Comparison of ENCODE assay signal across 1 cellular context in the genomic region with DNA sequence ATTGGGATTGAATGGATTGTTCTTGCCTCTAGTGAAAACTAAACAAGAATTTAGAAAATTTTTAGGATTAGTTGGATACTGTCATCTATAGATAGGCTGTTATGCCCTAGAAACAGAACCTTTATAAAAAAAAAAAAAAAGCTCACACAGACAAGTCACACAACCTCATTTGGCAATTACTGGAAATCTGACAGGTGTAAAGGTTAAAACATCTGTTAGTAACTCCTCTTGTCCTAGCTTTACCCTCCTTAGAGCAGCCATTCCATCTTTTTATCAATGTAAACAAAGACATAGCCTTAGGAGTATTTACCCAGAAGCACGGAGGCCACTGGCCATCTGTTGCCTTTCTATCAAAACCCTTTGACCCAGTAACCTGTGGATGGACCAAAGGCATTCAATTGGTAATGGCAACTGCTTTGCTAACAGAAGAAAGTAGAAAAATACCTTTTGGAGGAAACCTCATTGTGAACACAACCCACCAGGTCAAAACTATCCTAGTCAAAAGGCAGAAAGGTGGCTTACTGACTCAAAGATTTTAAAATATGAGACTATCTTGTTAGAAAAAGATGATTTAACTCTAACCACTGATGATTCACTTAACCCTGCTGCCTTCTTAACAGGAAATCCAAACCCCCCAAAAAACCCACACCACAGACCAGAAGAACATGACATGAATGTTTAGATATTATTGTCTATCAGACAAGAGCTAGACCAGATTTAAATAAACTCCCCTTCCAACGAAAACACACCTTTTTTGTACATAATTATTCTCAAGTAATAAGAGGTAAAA.
TF ChIP-seq lines count a peak whose summit lies in the region.

No MANE protein-coding gene starts in this region.

TF ChIP-seq in H1, 55 proteins besides CTCF, POLR2A, EP300 and RAD21:
- TF ChIP-seq, protein P1, sequence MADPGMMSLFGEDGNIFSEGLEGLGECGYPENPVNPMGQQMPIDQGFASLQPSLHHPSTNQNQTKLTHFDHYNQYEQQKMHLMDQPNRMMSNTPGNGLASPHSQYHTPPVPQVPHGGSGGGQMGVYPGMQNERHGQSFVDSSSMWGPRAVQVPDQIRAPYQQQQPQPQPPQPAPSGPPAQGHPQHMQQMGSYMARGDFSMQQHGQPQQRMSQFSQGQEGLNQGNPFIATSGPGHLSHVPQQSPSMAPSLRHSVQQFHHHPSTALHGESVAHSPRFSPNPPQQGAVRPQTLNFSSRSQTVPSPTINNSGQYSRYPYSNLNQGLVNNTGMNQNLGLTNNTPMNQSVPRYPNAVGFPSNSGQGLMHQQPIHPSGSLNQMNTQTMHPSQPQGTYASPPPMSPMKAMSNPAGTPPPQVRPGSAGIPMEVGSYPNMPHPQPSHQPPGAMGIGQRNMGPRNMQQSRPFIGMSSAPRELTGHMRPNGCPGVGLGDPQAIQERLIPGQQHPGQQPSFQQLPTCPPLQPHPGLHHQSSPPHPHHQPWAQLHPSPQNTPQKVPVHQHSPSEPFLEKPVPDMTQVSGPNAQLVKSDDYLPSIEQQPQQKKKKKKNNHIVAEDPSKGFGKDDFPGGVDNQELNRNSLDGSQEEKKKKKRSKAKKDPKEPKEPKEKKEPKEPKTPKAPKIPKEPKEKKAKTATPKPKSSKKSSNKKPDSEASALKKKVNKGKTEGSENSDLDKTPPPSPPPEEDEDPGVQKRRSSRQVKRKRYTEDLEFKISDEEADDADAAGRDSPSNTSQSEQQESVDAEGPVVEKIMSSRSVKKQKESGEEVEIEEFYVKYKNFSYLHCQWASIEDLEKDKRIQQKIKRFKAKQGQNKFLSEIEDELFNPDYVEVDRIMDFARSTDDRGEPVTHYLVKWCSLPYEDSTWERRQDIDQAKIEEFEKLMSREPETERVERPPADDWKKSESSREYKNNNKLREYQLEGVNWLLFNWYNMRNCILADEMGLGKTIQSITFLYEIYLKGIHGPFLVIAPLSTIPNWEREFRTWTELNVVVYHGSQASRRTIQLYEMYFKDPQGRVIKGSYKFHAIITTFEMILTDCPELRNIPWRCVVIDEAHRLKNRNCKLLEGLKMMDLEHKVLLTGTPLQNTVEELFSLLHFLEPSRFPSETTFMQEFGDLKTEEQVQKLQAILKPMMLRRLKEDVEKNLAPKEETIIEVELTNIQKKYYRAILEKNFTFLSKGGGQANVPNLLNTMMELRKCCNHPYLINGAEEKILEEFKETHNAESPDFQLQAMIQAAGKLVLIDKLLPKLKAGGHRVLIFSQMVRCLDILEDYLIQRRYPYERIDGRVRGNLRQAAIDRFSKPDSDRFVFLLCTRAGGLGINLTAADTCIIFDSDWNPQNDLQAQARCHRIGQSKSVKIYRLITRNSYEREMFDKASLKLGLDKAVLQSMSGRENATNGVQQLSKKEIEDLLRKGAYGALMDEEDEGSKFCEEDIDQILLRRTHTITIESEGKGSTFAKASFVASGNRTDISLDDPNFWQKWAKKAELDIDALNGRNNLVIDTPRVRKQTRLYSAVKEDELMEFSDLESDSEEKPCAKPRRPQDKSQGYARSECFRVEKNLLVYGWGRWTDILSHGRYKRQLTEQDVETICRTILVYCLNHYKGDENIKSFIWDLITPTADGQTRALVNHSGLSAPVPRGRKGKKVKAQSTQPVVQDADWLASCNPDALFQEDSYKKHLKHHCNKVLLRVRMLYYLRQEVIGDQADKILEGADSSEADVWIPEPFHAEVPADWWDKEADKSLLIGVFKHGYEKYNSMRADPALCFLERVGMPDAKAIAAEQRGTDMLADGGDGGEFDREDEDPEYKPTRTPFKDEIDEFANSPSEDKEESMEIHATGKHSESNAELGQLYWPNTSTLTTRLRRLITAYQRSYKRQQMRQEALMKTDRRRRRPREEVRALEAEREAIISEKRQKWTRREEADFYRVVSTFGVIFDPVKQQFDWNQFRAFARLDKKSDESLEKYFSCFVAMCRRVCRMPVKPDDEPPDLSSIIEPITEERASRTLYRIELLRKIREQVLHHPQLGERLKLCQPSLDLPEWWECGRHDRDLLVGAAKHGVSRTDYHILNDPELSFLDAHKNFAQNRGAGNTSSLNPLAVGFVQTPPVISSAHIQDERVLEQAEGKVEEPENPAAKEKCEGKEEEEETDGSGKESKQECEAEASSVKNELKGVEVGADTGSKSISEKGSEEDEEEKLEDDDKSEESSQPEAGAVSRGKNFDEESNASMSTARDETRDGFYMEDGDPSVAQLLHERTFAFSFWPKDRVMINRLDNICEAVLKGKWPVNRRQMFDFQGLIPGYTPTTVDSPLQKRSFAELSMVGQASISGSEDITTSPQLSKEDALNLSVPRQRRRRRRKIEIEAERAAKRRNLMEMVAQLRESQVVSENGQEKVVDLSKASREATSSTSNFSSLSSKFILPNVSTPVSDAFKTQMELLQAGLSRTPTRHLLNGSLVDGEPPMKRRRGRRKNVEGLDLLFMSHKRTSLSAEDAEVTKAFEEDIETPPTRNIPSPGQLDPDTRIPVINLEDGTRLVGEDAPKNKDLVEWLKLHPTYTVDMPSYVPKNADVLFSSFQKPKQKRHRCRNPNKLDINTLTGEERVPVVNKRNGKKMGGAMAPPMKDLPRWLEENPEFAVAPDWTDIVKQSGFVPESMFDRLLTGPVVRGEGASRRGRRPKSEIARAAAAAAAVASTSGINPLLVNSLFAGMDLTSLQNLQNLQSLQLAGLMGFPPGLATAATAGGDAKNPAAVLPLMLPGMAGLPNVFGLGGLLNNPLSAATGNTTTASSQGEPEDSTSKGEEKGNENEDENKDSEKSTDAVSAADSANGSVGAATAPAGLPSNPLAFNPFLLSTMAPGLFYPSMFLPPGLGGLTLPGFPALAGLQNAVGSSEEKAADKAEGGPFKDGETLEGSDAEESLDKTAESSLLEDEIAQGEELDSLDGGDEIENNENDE (IDR thresholded peaks at IDR 0.05; ENCODE audit: insufficient replicate concordance, low read length): no peak
- TF ChIP-seq CEBPB (IDR thresholded peaks at IDR 0.05; ENCODE audit: low read depth, low read length) (no peak), KDM1A (IDR thresholded peaks at IDR 0.05; ENCODE audit: borderline replicate concordance, low read length) (no peak), ZNF274 (IDR thresholded peaks at IDR 0.05; ENCODE audit: borderline replicate concordance, extremely low read depth, low read length) (no peak), GABPA (IDR thresholded peaks at IDR 0.05; ENCODE audit: borderline replicate concordance, insufficient read depth, low read length) (no peak), CHD1 (IDR thresholded peaks at IDR 0.05; ENCODE audit: low read depth, low read length) (no peak), POU5F1 (IDR thresholded peaks at IDR 0.05; ENCODE audit: low read depth, low read length) (no peak), HDAC6 (IDR thresholded peaks at IDR 0.05; ENCODE audit: low read depth, low read length) (no peak), NANOG (IDR thresholded peaks at IDR 0.05; ENCODE audit: insufficient read depth, low read depth, low read length, poor library complexity, severe bottlenecking) (no peak)
